ENCODE assay signal across 1 cellular context in the genomic region with DNA sequence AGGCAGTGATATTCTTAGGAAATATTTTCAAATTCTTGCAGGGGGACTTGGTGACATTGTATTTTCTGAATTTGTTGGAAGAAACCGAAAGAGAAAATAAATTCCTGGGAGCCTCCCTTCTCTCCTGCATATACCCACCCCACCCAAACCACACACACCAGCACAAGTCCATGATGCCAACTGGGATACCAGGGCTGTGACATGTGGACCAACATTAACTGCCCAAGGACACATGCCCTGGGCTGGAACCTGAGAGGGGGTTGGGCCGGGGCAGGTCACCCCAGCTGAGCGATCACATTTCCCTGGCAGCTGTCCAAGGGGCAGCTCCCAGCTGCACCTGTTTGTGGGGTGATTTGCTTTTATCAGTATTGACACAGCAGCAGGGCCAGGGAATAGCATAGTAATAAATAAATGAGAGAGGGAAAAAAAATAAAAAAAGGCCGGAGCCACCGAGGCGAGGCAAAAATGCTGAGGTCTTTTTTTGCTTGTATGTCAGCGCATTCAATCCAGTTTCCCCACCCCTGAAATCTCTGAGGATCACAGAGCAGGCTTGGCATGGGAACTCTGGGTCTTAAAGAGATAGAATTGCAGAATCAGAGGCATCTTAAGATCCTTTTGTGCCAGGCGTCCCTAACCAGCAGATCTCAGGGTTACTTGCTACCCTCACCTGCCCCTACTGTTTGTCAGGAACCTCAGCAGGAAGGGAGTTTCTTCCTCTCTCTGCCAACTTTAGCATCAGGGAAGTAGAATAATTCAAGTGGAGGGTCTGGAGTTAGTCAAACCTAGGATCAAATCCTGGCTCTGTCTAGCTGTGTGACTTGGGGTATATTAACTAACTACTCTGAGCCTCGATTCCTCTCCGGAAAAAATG.
TF ChIP-seq lines count a peak whose summit lies in the region.

No MANE protein-coding gene starts in this region.

TF ChIP-seq in HEK293, 187 proteins besides CTCF, POLR2A, EP300 and RAD21 (continued from another document and continues in another):
- TF ChIP-seq KLF10 (tag by site-specific recombination; IDR thresholded peaks at IDR 0.05) (peak; percentile 97), ZNF266 (tag by site-specific recombination; IDR thresholded peaks at IDR 0.05; ENCODE audit: low read depth) (no peak), KLF17 (tag by site-specific recombination; IDR thresholded peaks at IDR 0.05) (peak; percentile 78; the same call in 1 of the 2 replicates), ZNF23 (tag by site-specific recombination; IDR thresholded peaks at IDR 0.05; ENCODE audit: borderline replicate concordance) (no peak), TCF7L2 (IDR thresholded peaks at IDR 0.05; ENCODE audit: borderline replicate concordance, low read depth, low read length) (no peak), ZNF169 (tag by site-specific recombination; IDR thresholded peaks at IDR 0.05) (no peak), SCRT1 (tag by site-specific recombination; IDR thresholded peaks at IDR 0.05; ENCODE audit: borderline replicate concordance) (peak; percentile 79; the same call in 1 of the 2 replicates), ZNF843 (tag by site-specific recombination; IDR thresholded peaks at IDR 0.05) (no peak), ZNF768 (tag by site-specific recombination; IDR thresholded peaks at IDR 0.05) (peak; percentile 86; the same call in 1 of the 2 replicates), ZNF426 (tag by site-specific recombination; IDR thresholded peaks at IDR 0.05) (no peak), ZNF391 (tag by site-specific recombination; IDR thresholded peaks at IDR 0.05; ENCODE audit: borderline replicate concordance, low read depth) (no peak), ZNF112 (tag by site-specific recombination; IDR thresholded peaks at IDR 0.05) (no peak), ZNF776 (tag by site-specific recombination; IDR thresholded peaks at IDR 0.05; ENCODE audit: borderline replicate concordance) (no peak), ZNF600 (tag by site-specific recombination; IDR thresholded peaks at IDR 0.05) (peak; percentile 59; the same call in 1 of the 2 replicates), ZNF645 (tag by site-specific recombination; IDR thresholded peaks at IDR 0.05) (no peak), HOXA7 (CRISPR knock-in tag; IDR thresholded peaks at IDR 0.05; ENCODE audit: borderline replicate concordance) (no peak), ZNF335 (tag by site-specific recombination; conservative IDR thresholded peaks at IDR 0.05) (peak; percentile 80), GLIS2 (tag by site-specific recombination; IDR thresholded peaks at IDR 0.05) (peak; percentile 57), ZNF174 (tag by site-specific recombination; IDR thresholded peaks at IDR 0.05) (no peak), ZNF660 (tag by site-specific recombination; IDR thresholded peaks at IDR 0.05) (no peak), ZNF394 (tag by site-specific recombination; IDR thresholded peaks at IDR 0.05; ENCODE audit: borderline replicate concordance) (peak; percentile 16; the same call in 1 of the 2 replicates), TRIM28 (IDR thresholded peaks at IDR 0.05; ENCODE audit: borderline replicate concordance, low read length) (no peak), ZSCAN16 (tag by site-specific recombination; IDR thresholded peaks at IDR 0.05) (no peak), ZNF571 (tag by site-specific recombination; IDR thresholded peaks at IDR 0.05) (no peak), ZBTB26 (tag by site-specific recombination; optimal IDR thresholded peaks at IDR 0.05) (no peak), ZNF747 (tag by site-specific recombination; IDR thresholded peaks at IDR 0.05) (no peak), ELK4 (IDR thresholded peaks at IDR 0.05; ENCODE audit: borderline replicate concordance, low read depth, low read length) (no peak), KLF7 (tag by site-specific recombination; IDR thresholded peaks at IDR 0.05; ENCODE audit: borderline replicate concordance) (peak; percentile 76; the same call in 1 of the 2 replicates), ZNF121 (tag by site-specific recombination; IDR thresholded peaks at IDR 0.05) (no peak; the same call in 1 of the 2 replicates), PRDM1 (tag by site-specific recombination; IDR thresholded peaks at IDR 0.05) (no peak), ZNF548 (tag by site-specific recombination; IDR thresholded peaks at IDR 0.05) (no peak), ZBTB21 (tag by site-specific recombination; IDR thresholded peaks at IDR 0.05) (0 out of 2 replicates have a peak, but pooled peaks have one; percentile 27), ZNF785 (tag by site-specific recombination; IDR thresholded peaks at IDR 0.05) (no peak), ZFP41 (tag by site-specific recombination; IDR thresholded peaks at IDR 0.05; ENCODE audit: borderline replicate concordance) (no peak), BCL11A (tag by site-specific recombination; IDR thresholded peaks at IDR 0.05; ENCODE audit: low read depth) (no peak), ZNF654 (tag by site-specific recombination; IDR thresholded peaks at IDR 0.05; ENCODE audit: low read depth) (no peak), RBAK (tag by site-specific recombination; IDR thresholded peaks at IDR 0.05) (no peak), ZNF549 (tag by site-specific recombination; IDR thresholded peaks at IDR 0.05) (no peak)
- TF ChIP-seq, protein P1, sequence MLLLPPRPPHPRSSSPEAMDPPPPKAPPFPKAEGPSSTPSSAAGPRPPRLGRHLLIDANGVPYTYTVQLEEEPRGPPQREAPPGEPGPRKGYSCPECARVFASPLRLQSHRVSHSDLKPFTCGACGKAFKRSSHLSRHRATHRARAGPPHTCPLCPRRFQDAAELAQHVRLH (tag by site-specific recombination; IDR thresholded peaks at IDR 0.05), result no peak
- TF ChIP-seq, protein P2, sequence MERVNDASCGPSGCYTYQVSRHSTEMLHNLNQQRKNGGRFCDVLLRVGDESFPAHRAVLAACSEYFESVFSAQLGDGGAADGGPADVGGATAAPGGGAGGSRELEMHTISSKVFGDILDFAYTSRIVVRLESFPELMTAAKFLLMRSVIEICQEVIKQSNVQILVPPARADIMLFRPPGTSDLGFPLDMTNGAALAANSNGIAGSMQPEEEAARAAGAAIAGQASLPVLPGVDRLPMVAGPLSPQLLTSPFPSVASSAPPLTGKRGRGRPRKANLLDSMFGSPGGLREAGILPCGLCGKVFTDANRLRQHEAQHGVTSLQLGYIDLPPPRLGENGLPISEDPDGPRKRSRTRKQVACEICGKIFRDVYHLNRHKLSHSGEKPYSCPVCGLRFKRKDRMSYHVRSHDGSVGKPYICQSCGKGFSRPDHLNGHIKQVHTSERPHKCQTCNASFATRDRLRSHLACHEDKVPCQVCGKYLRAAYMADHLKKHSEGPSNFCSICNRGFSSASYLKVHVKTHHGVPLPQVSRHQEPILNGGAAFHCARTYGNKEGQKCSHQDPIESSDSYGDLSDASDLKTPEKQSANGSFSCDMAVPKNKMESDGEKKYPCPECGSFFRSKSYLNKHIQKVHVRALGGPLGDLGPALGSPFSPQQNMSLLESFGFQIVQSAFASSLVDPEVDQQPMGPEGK (tag by site-specific recombination; IDR thresholded peaks at IDR 0.05), result peak; percentile 56; the same call in 1 of the 2 replicates
- TF ChIP-seq, protein P3, sequence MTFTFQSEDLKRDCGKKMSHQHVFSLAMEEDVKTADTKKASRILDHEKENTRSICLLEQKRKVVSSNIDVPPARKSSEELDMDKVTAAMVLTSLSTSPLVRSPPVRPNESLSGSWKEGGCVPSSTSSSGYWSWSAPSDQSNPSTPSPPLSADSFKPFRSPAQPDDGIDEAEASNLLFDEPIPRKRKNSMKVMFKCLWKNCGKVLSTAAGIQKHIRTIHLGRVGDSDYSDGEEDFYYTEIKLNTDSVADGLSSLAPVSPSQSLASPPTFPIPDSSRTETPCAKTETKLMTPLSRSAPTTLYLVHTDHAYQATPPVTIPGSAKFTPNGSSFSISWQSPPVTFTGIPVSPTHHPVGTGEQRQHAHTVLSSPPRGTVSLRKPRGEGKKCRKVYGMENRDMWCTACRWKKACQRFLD (tag by site-specific recombination; IDR thresholded peaks at IDR 0.05), result no peak
- TF ChIP-seq, protein P4, sequence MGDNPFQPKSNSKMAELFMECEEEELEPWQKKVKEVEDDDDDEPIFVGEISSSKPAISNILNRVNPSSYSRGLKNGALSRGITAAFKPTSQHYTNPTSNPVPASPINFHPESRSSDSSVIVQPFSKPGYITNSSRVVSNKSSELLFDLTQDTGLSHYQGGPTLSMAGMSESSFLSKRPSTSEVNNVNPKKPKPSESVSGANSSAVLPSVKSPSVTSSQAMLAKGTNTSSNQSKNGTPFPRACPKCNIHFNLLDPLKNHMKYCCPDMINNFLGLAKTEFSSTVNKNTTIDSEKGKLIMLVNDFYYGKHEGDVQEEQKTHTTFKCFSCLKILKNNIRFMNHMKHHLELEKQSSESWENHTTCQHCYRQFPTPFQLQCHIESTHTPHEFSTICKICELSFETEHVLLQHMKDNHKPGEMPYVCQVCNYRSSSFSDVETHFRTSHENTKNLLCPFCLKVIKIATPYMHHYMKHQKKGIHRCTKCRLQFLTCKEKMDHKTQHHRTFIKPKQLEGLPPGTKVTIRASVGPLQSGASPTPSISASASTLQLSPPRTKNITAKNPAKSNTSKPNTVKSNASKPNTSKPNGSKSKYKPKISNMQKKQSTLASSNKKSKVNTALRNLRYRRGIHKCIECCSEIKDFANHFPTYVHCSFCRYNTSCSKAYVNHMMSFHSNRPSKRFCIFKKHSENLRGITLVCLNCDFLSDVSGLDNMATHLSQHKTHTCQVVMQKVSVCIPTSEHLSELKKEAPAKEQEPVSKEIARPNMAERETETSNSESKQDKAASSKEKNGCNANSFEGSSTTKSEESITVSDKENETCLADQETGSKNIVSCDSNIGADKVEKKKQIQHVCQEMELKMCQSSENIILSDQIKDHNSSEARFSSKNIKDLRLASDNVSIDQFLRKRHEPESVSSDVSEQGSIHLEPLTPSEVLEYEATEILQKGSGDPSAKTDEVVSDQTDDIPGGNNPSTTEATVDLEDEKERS (tag by site-specific recombination; IDR thresholded peaks at IDR 0.05), result no peak
- TF ChIP-seq, protein P5, sequence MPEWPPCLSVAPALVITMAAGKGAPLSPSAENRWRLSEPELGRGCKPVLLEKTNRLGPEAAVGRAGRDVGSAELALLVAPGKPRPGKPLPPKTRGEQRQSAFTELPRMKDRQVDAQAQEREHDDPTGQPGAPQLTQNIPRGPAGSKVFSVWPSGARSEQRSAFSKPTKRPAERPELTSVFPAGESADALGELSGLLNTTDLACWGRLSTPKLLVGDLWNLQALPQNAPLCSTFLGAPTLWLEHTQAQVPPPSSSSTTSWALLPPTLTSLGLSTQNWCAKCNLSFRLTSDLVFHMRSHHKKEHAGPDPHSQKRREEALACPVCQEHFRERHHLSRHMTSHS (tag by site-specific recombination; IDR thresholded peaks at IDR 0.05), result no peak
- TF ChIP-seq, protein P6, sequence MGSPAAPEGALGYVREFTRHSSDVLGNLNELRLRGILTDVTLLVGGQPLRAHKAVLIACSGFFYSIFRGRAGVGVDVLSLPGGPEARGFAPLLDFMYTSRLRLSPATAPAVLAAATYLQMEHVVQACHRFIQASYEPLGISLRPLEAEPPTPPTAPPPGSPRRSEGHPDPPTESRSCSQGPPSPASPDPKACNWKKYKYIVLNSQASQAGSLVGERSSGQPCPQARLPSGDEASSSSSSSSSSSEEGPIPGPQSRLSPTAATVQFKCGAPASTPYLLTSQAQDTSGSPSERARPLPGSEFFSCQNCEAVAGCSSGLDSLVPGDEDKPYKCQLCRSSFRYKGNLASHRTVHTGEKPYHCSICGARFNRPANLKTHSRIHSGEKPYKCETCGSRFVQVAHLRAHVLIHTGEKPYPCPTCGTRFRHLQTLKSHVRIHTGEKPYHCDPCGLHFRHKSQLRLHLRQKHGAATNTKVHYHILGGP (tag by site-specific recombination; IDR thresholded peaks at IDR 0.05), result no peak
